Comparison of ENCODE assay signal across 1 cellular context in genomic region chr12:62259993-62260732, GRCh38.
TF ChIP-seq lines count a peak whose summit lies in the region.

Gene USP15 (plus strand): TSS chr12:62260404. CDS start chr12:62260415, 11 bp downstream.

TF ChIP-seq in GM23338, 12 proteins besides CTCF, POLR2A, EP300 and RAD21 (continued from another document):
- TF ChIP-seq, protein P1, sequence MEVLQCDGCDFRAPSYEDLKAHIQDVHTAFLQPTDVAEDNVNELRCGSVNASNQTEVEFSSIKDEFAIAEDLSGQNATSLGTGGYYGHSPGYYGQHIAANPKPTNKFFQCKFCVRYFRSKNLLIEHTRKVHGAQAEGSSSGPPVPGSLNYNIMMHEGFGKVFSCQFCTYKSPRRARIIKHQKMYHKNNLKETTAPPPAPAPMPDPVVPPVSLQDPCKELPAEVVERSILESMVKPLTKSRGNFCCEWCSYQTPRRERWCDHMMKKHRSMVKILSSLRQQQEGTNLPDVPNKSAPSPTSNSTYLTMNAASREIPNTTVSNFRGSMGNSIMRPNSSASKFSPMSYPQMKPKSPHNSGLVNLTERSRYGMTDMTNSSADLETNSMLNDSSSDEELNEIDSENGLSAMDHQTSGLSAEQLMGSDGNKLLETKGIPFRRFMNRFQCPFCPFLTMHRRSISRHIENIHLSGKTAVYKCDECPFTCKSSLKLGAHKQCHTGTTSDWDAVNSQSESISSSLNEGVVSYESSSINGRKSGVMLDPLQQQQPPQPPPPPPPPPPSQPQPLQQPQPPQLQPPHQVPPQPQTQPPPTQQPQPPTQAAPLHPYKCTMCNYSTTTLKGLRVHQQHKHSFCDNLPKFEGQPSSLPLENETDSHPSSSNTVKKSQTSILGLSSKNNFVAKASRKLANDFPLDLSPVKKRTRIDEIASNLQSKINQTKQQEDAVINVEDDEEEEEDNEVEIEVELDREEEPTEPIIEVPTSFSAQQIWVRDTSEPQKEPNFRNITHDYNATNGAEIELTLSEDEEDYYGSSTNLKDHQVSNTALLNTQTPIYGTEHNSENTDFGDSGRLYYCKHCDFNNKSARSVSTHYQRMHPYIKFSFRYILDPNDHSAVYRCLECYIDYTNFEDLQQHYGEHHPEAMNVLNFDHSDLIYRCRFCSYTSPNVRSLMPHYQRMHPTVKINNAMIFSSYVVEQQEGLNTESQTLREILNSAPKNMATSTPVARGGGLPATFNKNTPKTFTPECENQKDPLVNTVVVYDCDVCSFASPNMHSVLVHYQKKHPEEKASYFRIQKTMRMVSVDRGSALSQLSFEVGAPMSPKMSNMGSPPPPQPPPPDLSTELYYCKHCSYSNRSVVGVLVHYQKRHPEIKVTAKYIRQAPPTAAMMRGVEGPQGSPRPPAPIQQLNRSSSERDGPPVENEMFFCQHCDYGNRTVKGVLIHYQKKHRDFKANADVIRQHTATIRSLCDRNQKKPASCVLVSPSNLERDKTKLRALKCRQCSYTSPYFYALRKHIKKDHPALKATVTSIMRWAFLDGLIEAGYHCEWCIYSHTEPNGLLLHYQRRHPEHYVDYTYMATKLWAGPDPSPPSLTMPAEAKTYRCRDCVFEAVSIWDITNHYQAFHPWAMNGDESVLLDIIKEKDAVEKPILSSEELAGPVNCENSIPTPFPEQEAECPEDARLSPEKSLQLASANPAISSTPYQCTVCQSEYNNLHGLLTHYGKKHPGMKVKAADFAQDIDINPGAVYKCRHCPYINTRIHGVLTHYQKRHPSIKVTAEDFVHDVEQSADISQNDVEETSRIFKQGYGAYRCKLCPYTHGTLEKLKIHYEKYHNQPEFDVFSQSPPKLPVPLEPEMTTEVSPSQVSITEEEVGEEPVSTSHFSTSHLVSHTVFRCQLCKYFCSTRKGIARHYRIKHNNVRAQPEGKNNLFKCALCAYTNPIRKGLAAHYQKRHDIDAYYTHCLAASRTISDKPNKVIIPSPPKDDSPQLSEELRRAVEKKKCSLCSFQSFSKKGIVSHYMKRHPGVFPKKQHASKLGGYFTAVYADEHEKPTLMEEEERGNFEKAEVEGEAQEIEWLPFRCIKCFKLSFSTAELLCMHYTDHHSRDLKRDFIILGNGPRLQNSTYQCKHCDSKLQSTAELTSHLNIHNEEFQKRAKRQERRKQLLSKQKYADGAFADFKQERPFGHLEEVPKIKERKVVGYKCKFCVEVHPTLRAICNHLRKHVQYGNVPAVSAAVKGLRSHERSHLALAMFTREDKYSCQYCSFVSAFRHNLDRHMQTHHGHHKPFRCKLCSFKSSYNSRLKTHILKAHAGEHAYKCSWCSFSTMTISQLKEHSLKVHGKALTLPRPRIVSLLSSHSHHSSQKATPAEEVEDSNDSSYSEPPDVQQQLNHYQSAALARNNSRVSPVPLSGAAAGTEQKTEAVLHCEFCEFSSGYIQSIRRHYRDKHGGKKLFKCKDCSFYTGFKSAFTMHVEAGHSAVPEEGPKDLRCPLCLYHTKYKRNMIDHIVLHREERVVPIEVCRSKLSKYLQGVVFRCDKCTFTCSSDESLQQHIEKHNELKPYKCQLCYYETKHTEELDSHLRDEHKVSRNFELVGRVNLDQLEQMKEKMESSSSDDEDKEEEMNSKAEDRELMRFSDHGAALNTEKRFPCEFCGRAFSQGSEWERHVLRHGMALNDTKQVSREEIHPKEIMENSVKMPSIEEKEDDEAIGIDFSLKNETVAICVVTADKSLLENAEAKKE (CRISPR knock-in tag; IDR thresholded peaks at IDR 0.05), result peak; percentile 80; the same call in 1 of the 2 replicates
- TF ChIP-seq, protein P2, sequence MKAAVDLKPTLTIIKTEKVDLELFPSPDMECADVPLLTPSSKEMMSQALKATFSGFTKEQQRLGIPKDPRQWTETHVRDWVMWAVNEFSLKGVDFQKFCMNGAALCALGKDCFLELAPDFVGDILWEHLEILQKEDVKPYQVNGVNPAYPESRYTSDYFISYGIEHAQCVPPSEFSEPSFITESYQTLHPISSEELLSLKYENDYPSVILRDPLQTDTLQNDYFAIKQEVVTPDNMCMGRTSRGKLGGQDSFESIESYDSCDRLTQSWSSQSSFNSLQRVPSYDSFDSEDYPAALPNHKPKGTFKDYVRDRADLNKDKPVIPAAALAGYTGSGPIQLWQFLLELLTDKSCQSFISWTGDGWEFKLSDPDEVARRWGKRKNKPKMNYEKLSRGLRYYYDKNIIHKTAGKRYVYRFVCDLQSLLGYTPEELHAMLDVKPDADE (IDR thresholded peaks at IDR 0.05), result peak; percentile 81
